In the genomic region with DNA sequence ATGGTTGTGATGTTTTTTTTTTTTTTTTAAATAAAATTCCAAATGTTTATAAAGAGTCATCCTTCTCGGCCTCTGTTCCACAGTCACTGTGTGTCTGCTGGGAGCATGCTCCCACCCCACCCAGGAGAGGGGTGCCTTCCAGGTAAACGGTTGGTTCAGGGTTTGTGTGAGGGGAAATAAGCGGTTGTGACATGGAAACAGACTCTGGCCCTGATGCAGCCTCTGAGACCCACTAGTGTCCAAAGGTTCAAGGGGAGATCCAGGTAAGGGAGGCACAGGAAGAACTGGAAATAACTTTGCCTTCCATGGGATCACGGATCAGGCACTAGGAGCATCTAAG, we compare ENCODE assay signal across 18 cellular contexts. TPM values are rescaled to one million over a fixed set of nuclear protein-coding genes. Genes with fewer than 3 reads are reported as not detected.
A peak's percentile ranks its signal among the peaks of the same experiment; 100 is the strongest.
DNase-seq lines count a peak whose midpoint lies in the region; ATAC-seq and TF ChIP-seq lines count a peak whose summit lies in the region.
"Had no signal": no experiment of that assay in that cellular context is flagged by ENCODE, and none has a peak within 500 bp of the region (broad histone marks: within the 10 kb centered on the region; RNA-seq: fewer than 3 reads in every experiment).

No MANE protein-coding gene starts in this region.

- no peak for TF ChIP-seq CTCF in GM23338 (conservative IDR thresholded peaks at IDR 0.05; ENCODE audit: low read depth in 2 of 2)
- TF ChIP-seq CTCF in neutrophil (IDR thresholded peaks at IDR 0.05) = no peak
- TF ChIP-seq CTCF in lower lobe of right lung (IDR thresholded peaks at IDR 0.05) = no peak

- H3K4me3 ChIP-seq in GM23338 (no peak overlapping the region), neutrophil (ENCODE audit: low read depth in 1 of 2, low read length in 1 of 2) (no peak overlapping the region), lower lobe of right lung (no peak overlapping the region)
- H3K4me3 ChIP-seq: MG63, PC-9 had no signal

- 0 out of 2 replicates have a peak, but pooled peaks cover 7% of the 10 kb centered on the region for H3K79me2 ChIP-seq in GM23338 (replicated peaks; ENCODE audit: insufficient read depth)

- H4K20me1 ChIP-seq in GM23338 (replicated peaks; ENCODE audit: insufficient read depth) = peaks cover 29% of the 10 kb centered on the region

- peaks cover 51% of the 10 kb centered on the region for H3K36me3 ChIP-seq in GM23338 (ENCODE audit: insufficient read depth)
- peaks cover 69% of the 10 kb centered on the region for H3K36me3 ChIP-seq in neutrophil
- H3K36me3 ChIP-seq in lower lobe of right lung = peaks cover 58% of the 10 kb centered on the region

- H2AFZ ChIP-seq in GM23338 = no peak overlapping the region
- H2AFZ ChIP-seq: PC-9 had no signal

- no peak overlapping the region for H3K4me3 Mint-ChIP-seq in GM23338
- no peak overlapping the region for H3K4me3 Mint-ChIP-seq in central memory CD8-positive, alpha-beta T cell

- no peaks in the 10 kb centered on the region; the same call in 2 of the 3 replicates for H3K9me3 Mint-ChIP-seq in GM23338
- no peaks in the 10 kb centered on the region for H3K9me3 Mint-ChIP-seq in central memory CD8-positive, alpha-beta T cell
- H3K9me3 Mint-ChIP-seq: CD8-positive, alpha-beta memory T cell had no signal

- no peak for ATAC-seq in GM23338
- ATAC-seq in central memory CD8-positive, alpha-beta T cell (replicated peaks; ENCODE audit: extremely low read depth, poor library complexity, severe bottlenecking) = no peak
- no peak for ATAC-seq in GM21515 (IDR thresholded peaks at IDR 0.05; ENCODE audit: unreplicated experiment)
- ATAC-seq in lower lobe of right lung = no peak
- no peak for ATAC-seq in HG02852 (IDR thresholded peaks at IDR 0.05; ENCODE audit: unreplicated experiment)
- ATAC-seq: Right ventricle myocardium inferior had no signal

- no peak overlapping the region for H3K4me2 ChIP-seq in GM23338
- H3K4me2 ChIP-seq: KMS-11, PC-9 had no signal

- H3K9me2 ChIP-seq in GM23338 (ENCODE audit: insufficient read depth) = no peaks in the 10 kb centered on the region

- H3K36me3 Mint-ChIP-seq in GM23338 (ENCODE audit: low read depth) = peaks cover 61% of the 10 kb centered on the region
- H3K36me3 Mint-ChIP-seq in central memory CD8-positive, alpha-beta T cell (ENCODE audit: insufficient read depth) = peaks cover 60% of the 10 kb centered on the region

- intact Hi-C loops in lower lobe of right lung (cut with DNase I) = no loop called here

- peaks cover 3% of the 10 kb centered on the region; the same call in 1 of the 2 replicates for H3K4me1 ChIP-seq in GM23338 (ENCODE audit: insufficient read depth)
- no peaks in the 10 kb centered on the region for H3K4me1 ChIP-seq in neutrophil (ENCODE audit: control insufficient read depth in 1 of 2, insufficient read depth in 1 of 2, low read depth in 1 of 2, low read length in 1 of 2)
- H3K4me1 ChIP-seq in lower lobe of right lung = peaks cover 9% of the 10 kb centered on the region

- H3K4me1 Mint-ChIP-seq in GM23338 = peaks cover 16% of the 10 kb centered on the region
- peaks cover 21% of the 10 kb centered on the region for H3K4me1 Mint-ChIP-seq in central memory CD8-positive, alpha-beta T cell
- H3K4me1 Mint-ChIP-seq: CD8-positive, alpha-beta memory T cell had no signal

- H3K27me3 Mint-ChIP-seq in GM23338 (ENCODE audit: insufficient read depth, low read depth, poor library complexity) = peaks cover 27% of the 10 kb centered on the region
- H3K27me3 Mint-ChIP-seq in central memory CD8-positive, alpha-beta T cell = peaks cover 11% of the 10 kb centered on the region

- no peaks in the 10 kb centered on the region for H3K27me3 ChIP-seq in GM23338 (ENCODE audit: insufficient read depth)
- peaks cover 16% of the 10 kb centered on the region for H3K27me3 ChIP-seq in neutrophil
- no peaks in the 10 kb centered on the region for H3K27me3 ChIP-seq in lower lobe of right lung (ENCODE audit: low read depth)
- H3K27me3 ChIP-seq: MG63 had no signal

- no peaks in the 10 kb centered on the region for H3K9me3 ChIP-seq in neutrophil
- no peaks in the 10 kb centered on the region for H3K9me3 ChIP-seq in lower lobe of right lung
- H3K9me3 ChIP-seq: MG63 had no signal

- no peak overlapping the region; the same call in 1 of the 2 replicates for H3K27ac Mint-ChIP-seq in GM23338
- peak overlapping the region; percentile 42 for H3K27ac Mint-ChIP-seq in central memory CD8-positive, alpha-beta T cell (ENCODE audit: low read depth)

- H3K27ac ChIP-seq in GM23338 (ENCODE audit: low read depth) = peak overlapping the region; percentile 76
- peak overlapping the region; percentile 2 for H3K27ac ChIP-seq in neutrophil
- H3K27ac ChIP-seq in lower lobe of right lung = no peak overlapping the region
- H3K27ac ChIP-seq: HL-60, KMS-11, PC-9 had no signal

- DNase-seq in GM23338 (ENCODE audit: low spot score) = no peak
- DNase-seq in HT-29 (ENCODE audit: low spot score) = peak; percentile 23
- no peak for DNase-seq in central memory CD8-positive, alpha-beta T cell (ENCODE audit: low spot score in 2 of 2)
- DNase-seq in lower lobe of right lung = no peak
- DNase-seq: CD8-positive, alpha-beta memory T cell; DMS 273 treated with DMSO at 0.1 percent for 48 hours; MG63; NCI-H1092 treated with DMSO at 0.1 percent for 48 hours; NCI-H1694; NCI-H2107; NCI-H748 treated with DMSO at 0.1 percent for 48 hours; PC-9 had no signal

- peaks cover 64% of the 10 kb centered on the region for H3F3A ChIP-seq in GM23338 (replicated peaks; ENCODE audit: low read depth)

TF ChIP-seq in GM23338, 12 proteins besides CTCF, POLR2A, EP300 and RAD21 (continues in another document):
- no peak for TF ChIP-seq STAT1 (IDR thresholded peaks at IDR 0.05; ENCODE audit: unreplicated experiment)
- TF ChIP-seq, protein P1, sequence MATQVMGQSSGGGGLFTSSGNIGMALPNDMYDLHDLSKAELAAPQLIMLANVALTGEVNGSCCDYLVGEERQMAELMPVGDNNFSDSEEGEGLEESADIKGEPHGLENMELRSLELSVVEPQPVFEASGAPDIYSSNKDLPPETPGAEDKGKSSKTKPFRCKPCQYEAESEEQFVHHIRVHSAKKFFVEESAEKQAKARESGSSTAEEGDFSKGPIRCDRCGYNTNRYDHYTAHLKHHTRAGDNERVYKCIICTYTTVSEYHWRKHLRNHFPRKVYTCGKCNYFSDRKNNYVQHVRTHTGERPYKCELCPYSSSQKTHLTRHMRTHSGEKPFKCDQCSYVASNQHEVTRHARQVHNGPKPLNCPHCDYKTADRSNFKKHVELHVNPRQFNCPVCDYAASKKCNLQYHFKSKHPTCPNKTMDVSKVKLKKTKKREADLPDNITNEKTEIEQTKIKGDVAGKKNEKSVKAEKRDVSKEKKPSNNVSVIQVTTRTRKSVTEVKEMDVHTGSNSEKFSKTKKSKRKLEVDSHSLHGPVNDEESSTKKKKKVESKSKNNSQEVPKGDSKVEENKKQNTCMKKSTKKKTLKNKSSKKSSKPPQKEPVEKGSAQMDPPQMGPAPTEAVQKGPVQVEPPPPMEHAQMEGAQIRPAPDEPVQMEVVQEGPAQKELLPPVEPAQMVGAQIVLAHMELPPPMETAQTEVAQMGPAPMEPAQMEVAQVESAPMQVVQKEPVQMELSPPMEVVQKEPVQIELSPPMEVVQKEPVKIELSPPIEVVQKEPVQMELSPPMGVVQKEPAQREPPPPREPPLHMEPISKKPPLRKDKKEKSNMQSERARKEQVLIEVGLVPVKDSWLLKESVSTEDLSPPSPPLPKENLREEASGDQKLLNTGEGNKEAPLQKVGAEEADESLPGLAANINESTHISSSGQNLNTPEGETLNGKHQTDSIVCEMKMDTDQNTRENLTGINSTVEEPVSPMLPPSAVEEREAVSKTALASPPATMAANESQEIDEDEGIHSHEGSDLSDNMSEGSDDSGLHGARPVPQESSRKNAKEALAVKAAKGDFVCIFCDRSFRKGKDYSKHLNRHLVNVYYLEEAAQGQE (IDR thresholded peaks at IDR 0.05; ENCODE audit: unreplicated experiment) = no peak
- TF ChIP-seq, protein P2, sequence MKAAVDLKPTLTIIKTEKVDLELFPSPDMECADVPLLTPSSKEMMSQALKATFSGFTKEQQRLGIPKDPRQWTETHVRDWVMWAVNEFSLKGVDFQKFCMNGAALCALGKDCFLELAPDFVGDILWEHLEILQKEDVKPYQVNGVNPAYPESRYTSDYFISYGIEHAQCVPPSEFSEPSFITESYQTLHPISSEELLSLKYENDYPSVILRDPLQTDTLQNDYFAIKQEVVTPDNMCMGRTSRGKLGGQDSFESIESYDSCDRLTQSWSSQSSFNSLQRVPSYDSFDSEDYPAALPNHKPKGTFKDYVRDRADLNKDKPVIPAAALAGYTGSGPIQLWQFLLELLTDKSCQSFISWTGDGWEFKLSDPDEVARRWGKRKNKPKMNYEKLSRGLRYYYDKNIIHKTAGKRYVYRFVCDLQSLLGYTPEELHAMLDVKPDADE (IDR thresholded peaks at IDR 0.05) = no peak

RNA-seq across cellular contexts. Expression of a gene that starts 6.0 kb away (rescaled TPM):
- 4.9 and 9.5 TPM in 2 replicates for total RNA-seq in GM23338 (2014; rRNA removed; shearing (Covaris generic))
- polyA plus RNA-seq in GM23338 (2016; fragmentation: Nextera tagmentation; extraction: Ambion mirVana) = 3.7 and 5.2 TPM in 2 replicates
- 23.7 and 25.2 TPM in 2 replicates for total RNA-seq in HT-29 (2014; rRNA removed; shearing (Covaris generic))
- total RNA-seq in lower lobe of right lung = 29.9 TPM

RNA-seq across cellular contexts. Expression of a gene that starts 15.1 kb away (rescaled TPM):
- 0.54 and 3.0 TPM in 2 replicates for total RNA-seq in GM23338 (2014; rRNA removed; shearing (Covaris generic))
- polyA plus RNA-seq in GM23338 (2016; fragmentation: Nextera tagmentation; extraction: Ambion mirVana) = 0.99 and 1.6 TPM in 2 replicates
- 0.99 and 2.1 TPM in 2 replicates for total RNA-seq in HT-29 (2014; rRNA removed; shearing (Covaris generic))
- total RNA-seq in lower lobe of right lung = 0.83 TPM
- total RNA-seq: CD8-positive, alpha-beta memory T cell; PC-9 had no signal
- polyA plus RNA-seq: CD8-positive, alpha-beta memory T cell had no signal

RNA-seq across cellular contexts. Expression of a gene that starts 32.4 kb away (rescaled TPM):
- total RNA-seq in GM23338 (2014; rRNA removed; shearing (Covaris generic)) = 390 and 427 TPM in 2 replicates
- polyA plus RNA-seq in GM23338 (2016; fragmentation: Nextera tagmentation; extraction: Ambion mirVana) = 382 and 391 TPM in 2 replicates
- 372 TPM in 2 replicates for total RNA-seq in HT-29 (2014; rRNA removed; shearing (Covaris generic))
- total RNA-seq in lower lobe of right lung = 159 TPM

RNA-seq across cellular contexts. Expression of a gene that starts 32.7 kb away (rescaled TPM):
- 95.6 and 115 TPM in 2 replicates for total RNA-seq in GM23338 (2014; rRNA removed; shearing (Covaris generic))
- 55.0 and 60.3 TPM in 2 replicates for polyA plus RNA-seq in GM23338 (2016; fragmentation: Nextera tagmentation; extraction: Ambion mirVana)
- total RNA-seq in HT-29 (2014; rRNA removed; shearing (Covaris generic)) = 60.8 and 72.4 TPM in 2 replicates
- 16.4 TPM for total RNA-seq in lower lobe of right lung
